1 cellular context compared by ENCODE assay signal in genomic region chr4:110501826-110502225, GRCh38.
TF ChIP-seq lines count a peak whose summit lies in the region.

No MANE protein-coding gene starts in this region.

TF ChIP-seq in WTC11, 78 proteins besides CTCF, POLR2A, EP300 and RAD21 (continued from another document):
- no peak for TF ChIP-seq CDX4 (CRISPR knock-in tag; IDR thresholded peaks at IDR 0.05; ENCODE audit: borderline replicate concordance)
- no peak for TF ChIP-seq IRF1 (CRISPR knock-in tag; IDR thresholded peaks at IDR 0.05)
